ENCODE assay signal across 8 cellular contexts in genomic region chr16:1333149-1333812, GRCh38. TPM values are rescaled to one million over a fixed set of nuclear protein-coding genes. Genes with fewer than 3 reads are reported as not detected.
DNase-seq lines count a peak whose midpoint lies in the region; ATAC-seq lines count a peak whose summit lies in the region.

Gene BAIAP3, plus strand, starts transcription at chr16:1333645. Its CDS starts 4,905 bp downstream, at chr16:1338550.

- intact Hi-C loops in CD4-positive, alpha-beta memory T cell (cut with micrococcal nuclease) = loop anchor here (1.0 kb wide), 1 partner anchor 10 kb away; no protein-coding TSS in a partner anchor

- peaks cover 3 to 6% of the 10 kb centered on the region in 2 donors for H3K27me3 Mint-ChIP-seq in CD4-positive, alpha-beta memory T cell
- peaks cover 11% of the 10 kb centered on the region for H3K27me3 Mint-ChIP-seq in activated naive CD4-positive, alpha-beta T cell treated with anti-CD3 and anti-CD28 coated beads, Interleukin-2, amount 50 U/mL, for 24 hours

- H3K27me3 ChIP-seq in CD4-positive, alpha-beta memory T cell (ENCODE audit: insufficient read depth, low read length) = peaks cover 17% of the 10 kb centered on the region
- H3K27me3 ChIP-seq in iPS DF 6.9 (ENCODE audit: control insufficient read depth, insufficient read depth, low read length) = peaks cover 13% of the 10 kb centered on the region; the same call in 1 of the 2 replicates

- no CpG with 5 or more reads among the region's 83 CpGs for WGBS in iPS DF 6.9 (ENCODE audit: insufficient coverage, insufficient read length)

- POLR2A ChIA-PET in CD4-positive, alpha-beta memory T cell (lab: Charles Lee; ENCODE audit: partially characterized antibody) = interaction anchor here (0.8 to 2.0 kb wide), 3 partner anchors 9 to 24 kb away, joined by 3 to 16 read pairs (median 6); partner anchors contain the start of gene UBE2I

- no peaks in the 10 kb centered on the region for H3K36me3 Mint-ChIP-seq in CD4-positive, alpha-beta memory T cell
- H3K36me3 Mint-ChIP-seq in activated naive CD4-positive, alpha-beta T cell treated with anti-CD3 and anti-CD28 coated beads, Interleukin-2, amount 50 U/mL, for 24 hours = no peaks in the 10 kb centered on the region

- peak in 4 of 5 donors; percentile 39 to 50 (median 42) for DNase-seq in CD4-positive, alpha-beta memory T cell
- DNase-seq in NCI-H69 (lab: John Stamatoyannopoulos, UW) (peak; percentile 63), iPS DF 6.9 (ENCODE audit: low read depth, low spot score) (no peak), putamen (ENCODE audit: low spot score) (no peak), SW 1271 (lab: John Stamatoyannopoulos, UW) (no peak)
- peak; percentile 51 for DNase-seq in stimulated activated CD4-positive, alpha-beta T cell treated with anti-CD3 and anti-CD28 coated beads, Interleukin-1b, Interleukin-23, amount 100 ng/mL, for 48 hours

- H3K9me3 Mint-ChIP-seq in CD4-positive, alpha-beta memory T cell = peaks cover 0 to 1% (median 0%) of the 10 kb centered on the region in 8 donors
- H3K9me3 Mint-ChIP-seq in activated naive CD4-positive, alpha-beta T cell treated with anti-CD3 and anti-CD28 coated beads, Interleukin-2, amount 50 U/mL, for 24 hours = no peaks in the 10 kb centered on the region

- ATAC-seq in HG02938 (IDR thresholded peaks at IDR 0.05; ENCODE audit: unreplicated experiment) = no peak

- peak within 1 kb of the TSS in 1 of 2 donors; percentile 24 for H3K4me3 ChIP-seq in CD4-positive, alpha-beta memory T cell (ENCODE audit: low read length in 2 of 2)
- peak within 1 kb of the TSS; percentile 52; the same call in 1 of the 2 replicates for H3K4me3 ChIP-seq in iPS DF 6.9 (ENCODE audit: low read length)

- H3K9me3 ChIP-seq in CD4-positive, alpha-beta memory T cell (ENCODE audit: control insufficient read depth in 1 of 2, low read length in 2 of 2) = no peaks in the 10 kb centered on the region
- H3K9me3 ChIP-seq in iPS DF 6.9 (ENCODE audit: control insufficient read depth, insufficient read depth, low read length) = no peaks in the 10 kb centered on the region

- H3K4me3 Mint-ChIP-seq in CD4-positive, alpha-beta memory T cell = peak within 1 kb of the TSS; percentile 74 to 90 (median 82)
- H3K4me3 Mint-ChIP-seq in activated naive CD4-positive, alpha-beta T cell treated with anti-CD3 and anti-CD28 coated beads, Interleukin-2, amount 50 U/mL, for 24 hours = peak within 1 kb of the TSS; percentile 78

- no peak within 1 kb of the TSS for H3K27ac ChIP-seq in CD4-positive, alpha-beta memory T cell (ENCODE audit: low read depth, low read length)
- no peak within 1 kb of the TSS for H3K27ac ChIP-seq in iPS DF 6.9 (ENCODE audit: low read length)

- H3K4me1 ChIP-seq in CD4-positive, alpha-beta memory T cell (ENCODE audit: insufficient read depth, low read length) = peaks cover 33% of the 10 kb centered on the region
- H3K4me1 ChIP-seq in iPS DF 6.9 (ENCODE audit: control insufficient read depth, insufficient read depth, low read length) = peaks cover 2% of the 10 kb centered on the region; the same call in 1 of the 2 replicates

- CTCF ChIA-PET in CD4-positive, alpha-beta memory T cell (lab: Charles Lee; ENCODE audit: partially characterized antibody) = interaction anchor here (0.6 to 1.6 kb wide), 2 partner anchors 9 to 47 kb away, joined by 3 to 7 read pairs; no protein-coding TSS in a partner anchor

- peak within 1 kb of the TSS in 6 of 7 donors; percentile 19 to 72 (median 60) for H3K27ac Mint-ChIP-seq in CD4-positive, alpha-beta memory T cell
- no peak within 1 kb of the TSS for H3K27ac Mint-ChIP-seq in activated naive CD4-positive, alpha-beta T cell treated with anti-CD3 and anti-CD28 coated beads, Interleukin-2, amount 50 U/mL, for 24 hours

- no peaks in the 10 kb centered on the region for H3K36me3 ChIP-seq in CD4-positive, alpha-beta memory T cell (ENCODE audit: insufficient read depth, low read length)
- H3K36me3 ChIP-seq in iPS DF 6.9 (ENCODE audit: control insufficient read depth, insufficient read depth, low read length) = no peaks in the 10 kb centered on the region

- peaks cover 7 to 26% (median 16%) of the 10 kb centered on the region in 4 donors for H3K4me1 Mint-ChIP-seq in CD4-positive, alpha-beta memory T cell
- H3K4me1 Mint-ChIP-seq in activated naive CD4-positive, alpha-beta T cell treated with anti-CD3 and anti-CD28 coated beads, Interleukin-2, amount 50 U/mL, for 24 hours = peaks cover 13% of the 10 kb centered on the region

RNA-seq across cellular contexts. Expression of gene BAIAP3, which starts in this region (rescaled TPM):
- 10 to 100 TPM; 18.3 to 19.7 TPM for total RNA-seq in CD4-positive, alpha-beta memory T cell
- 1 to 10 TPM; 1.0 to 6.7 TPM for polyA plus RNA-seq in CD4-positive, alpha-beta memory T cell

Comparison
In these comparisons a context has a peak if more than half of its experiments do, and no peak if none do; other contexts are left out.
1. DNase-seq: peak in CD4-positive, alpha-beta memory T cell (4 of 5), NCI-H69 (single experiment) and stimulated activated CD4-positive, alpha-beta T cell treated with anti-CD3 and anti-CD28 coated beads, Interleukin-1b, Interleukin-23, amount 100 ng/mL, for 48 hours (single experiment); none in iPS DF 6.9 (single experiment), putamen (single experiment) and SW 1271 (0 of 2).